In the genomic region with DNA sequence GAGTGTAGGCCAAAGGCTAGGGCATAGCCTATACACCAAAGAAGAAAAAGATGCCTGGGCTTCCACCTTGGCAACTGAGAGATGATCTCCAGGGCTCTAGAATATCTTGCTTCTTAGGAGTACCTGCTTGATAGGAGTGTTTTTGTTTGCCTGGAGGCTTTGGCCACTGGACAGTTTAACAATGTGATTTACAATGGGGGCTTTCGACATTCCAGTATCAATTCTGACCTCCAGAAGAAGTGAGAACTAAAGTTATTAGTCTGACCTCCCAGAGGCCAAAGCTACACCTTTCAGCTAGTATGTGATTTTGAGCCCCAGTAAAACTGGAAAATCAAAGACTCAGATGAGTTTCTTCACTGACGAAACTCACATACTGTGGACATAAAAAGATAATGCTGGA, we compare ENCODE assay signal across 22 cellular contexts.
"Had no signal": no experiment of that assay in that cellular context is flagged by ENCODE, and none has a peak within 500 bp of the region (broad histone marks: within the 10 kb centered on the region; RNA-seq: fewer than 3 reads in every experiment).

No MANE protein-coding gene starts in this region.

- H3K27ac Mint-ChIP-seq: nephron; neural progenitor cell; stimulated activated memory B cell treated with anti-CD40 and anti-IgM and Interleukin-4, amounts not matched to agents 10 μg/mL and 1 μg/mL and 100 μg/mL, for 72 hours; stimulated activated naive CD8-positive, alpha-beta T cell treated with anti-CD3 and anti-CD28 coated beads, Interleukin-15, amount 100 ng/mL, for 72 hours; type B pancreatic cell had no signal

- H3K4me3 Mint-ChIP-seq: nephron; neural progenitor cell; stimulated activated memory B cell treated with anti-CD40 and anti-IgM and Interleukin-4, amounts not matched to agents 10 μg/mL and 1 μg/mL and 100 μg/mL, for 72 hours; stimulated activated naive CD8-positive, alpha-beta T cell treated with anti-CD3 and anti-CD28 coated beads, Interleukin-15, amount 100 ng/mL, for 72 hours; type B pancreatic cell had no signal

- H3K9me3 Mint-ChIP-seq: naive thymus-derived CD8-positive, alpha-beta T cell; nephron; neural progenitor cell; stimulated activated memory B cell treated with anti-CD40 and anti-IgM and Interleukin-4, amounts not matched to agents 10 μg/mL and 1 μg/mL and 100 μg/mL, for 72 hours; stimulated activated naive CD8-positive, alpha-beta T cell treated with anti-CD3 and anti-CD28 coated beads, Interleukin-15, amount 100 ng/mL, for 72 hours; type B pancreatic cell had no signal

- ATAC-seq: left cardiac atrium; left lung; lower lobe of right lung; naive thymus-derived CD8-positive, alpha-beta T cell; right lobe of liver; stimulated activated memory B cell treated with anti-CD40 and anti-IgM and Interleukin-4, amounts not matched to agents 10 μg/mL and 1 μg/mL and 100 μg/mL, for 72 hours; stimulated activated naive CD8-positive, alpha-beta T cell treated with anti-CD3 and anti-CD28 coated beads, Interleukin-15, amount 100 ng/mL, for 72 hours had no signal

- H3K27me3 Mint-ChIP-seq: naive thymus-derived CD8-positive, alpha-beta T cell; progenitor cell of endocrine pancreas; stimulated activated memory B cell treated with anti-CD40 and anti-IgM and Interleukin-4, amounts not matched to agents 10 μg/mL and 1 μg/mL and 100 μg/mL, for 72 hours; stimulated activated naive CD8-positive, alpha-beta T cell treated with anti-CD3 and anti-CD28 coated beads, Interleukin-15, amount 100 ng/mL, for 72 hours; type B pancreatic cell had no signal

- H3K4me1 Mint-ChIP-seq: nephron; stimulated activated naive CD8-positive, alpha-beta T cell treated with anti-CD3 and anti-CD28 coated beads, Interleukin-15, amount 100 ng/mL, for 72 hours had no signal

- DNase-seq: kidney glomerular epithelial cell; left cardiac atrium; left lung; lower lobe of right lung; mammary epithelial cell; mesenchymal stem cell; naive thymus-derived CD8-positive, alpha-beta T cell; occipital lobe; right lobe of liver; stimulated activated CD4-positive, alpha-beta T cell treated with anti-CD3 and anti-CD28 coated beads, Interleukin-1b, Interleukin-23, amount 100 ng/mL, for 48 hours; stimulated activated CD4-positive, alpha-beta T cell treated with anti-CD3 and anti-CD28 coated beads, Interleukin-2, amount 100 ng/mL, for 48 hours; stimulated activated CD4-positive, alpha-beta T cell treated with anti-CD3 and anti-CD28 coated beads, Interleukin-4, amount 100 ng/mL, for 4 hours; stimulated activated CD8-positive, alpha-beta memory T cell treated with anti-CD3 and anti-CD28 coated beads, Interleukin-4, amount 100 ng/mL, for 48 hours; stimulated activated naive CD4-positive, alpha-beta T cell treated with Interleukin-2 at 50 U/mL for 16 hours; stimulated activated naive CD8-positive, alpha-beta T cell treated with anti-CD3 and anti-CD28 coated beads, Interleukin-15, amount 100 ng/mL, for 72 hours; substantia nigra; uterus had no signal
